In the genomic region with DNA sequence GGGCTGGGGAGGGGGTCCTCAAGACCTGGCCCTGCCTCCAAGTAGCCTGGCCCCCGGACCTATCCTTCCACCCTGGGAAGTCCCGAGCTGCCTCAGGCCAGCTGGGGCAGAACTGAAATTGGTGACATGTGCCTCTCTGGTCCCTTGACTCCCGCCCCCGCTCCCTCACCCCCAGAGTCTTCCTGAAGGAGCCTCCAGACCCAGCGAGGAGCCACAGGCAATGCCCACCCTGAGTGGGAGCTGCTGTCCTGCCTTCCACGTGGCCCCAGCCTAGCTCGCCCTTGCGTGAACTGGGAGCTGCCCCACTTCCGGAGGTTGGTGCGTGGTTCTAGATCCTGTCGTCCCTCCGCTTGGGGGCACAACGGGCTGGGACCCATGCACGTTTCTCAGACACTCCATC, we compare ENCODE assay signal across 28 cellular contexts. TPM values are rescaled to one million over a fixed set of nuclear protein-coding genes. Genes with fewer than 3 reads are reported as not detected.
DNase-seq lines count a peak whose midpoint lies in the region; ATAC-seq and TF ChIP-seq lines count a peak whose summit lies in the region.
"Had no signal": no experiment of that assay in that cellular context is flagged by ENCODE, and none has a peak within 500 bp of the region (broad histone marks: within the 10 kb centered on the region; RNA-seq: fewer than 3 reads in every experiment).

No MANE protein-coding gene starts in this region.

- peaks cover 0 to 2% of the 10 kb centered on the region in 2 donors for H3K27me3 Mint-ChIP-seq in CD4-positive, alpha-beta memory T cell

- H3K4me3 Mint-ChIP-seq in CD4-positive, alpha-beta memory T cell: no peak overlapping the region
- H3K4me3 Mint-ChIP-seq: activated T-cell treated with anti-CD3 and anti-CD28 coated beads, Interleukin-2, amount 50 U/mL, for 24 hours; naive B cell had no signal

- WGBS in spleen, 5 donors: 51 to 76% (median 66%) methylated on average over 10 to 14 of the region's 14 CpGs

- POLR2A ChIA-PET in CD4-positive, alpha-beta memory T cell (lab: Charles Lee; ENCODE audit: partially characterized antibody): no interaction called here

- H3K27ac Mint-ChIP-seq in CD4-positive, alpha-beta memory T cell: no peak overlapping the region
- H3K27ac Mint-ChIP-seq: activated T-cell treated with anti-CD3 and anti-CD28 coated beads, Interleukin-2, amount 50 U/mL, for 24 hours; naive B cell had no signal

- no peak for ATAC-seq in Right ventricle myocardium superior (ENCODE audit: poor library complexity)
- no peak for ATAC-seq in HG03342 (IDR thresholded peaks at IDR 0.05; ENCODE audit: unreplicated experiment)
- no peak for ATAC-seq in HG02885 (IDR thresholded peaks at IDR 0.05; ENCODE audit: poor library complexity, unreplicated experiment)
- ATAC-seq: gastrocnemius medialis, SK-N-SH treated with all-trans-retinoic acid at 6 μM for 48 hours had no signal

- TF ChIP-seq CTCF in NB4 (IDR thresholded peaks at IDR 0.05; ENCODE audit: low read depth, low read length): no peak
- no peak for TF ChIP-seq CTCF in spleen (IDR thresholded peaks at IDR 0.05 in 8 of 11, conservative IDR thresholded peaks at IDR 0.05 in 3 of 11)

- H3K9me3 Mint-ChIP-seq in CD4-positive, alpha-beta memory T cell: peaks cover 0 to 3% (median 0%) of the 10 kb centered on the region in 8 donors
- H3K9me3 Mint-ChIP-seq: activated T-cell treated with anti-CD3 and anti-CD28 coated beads, Interleukin-2, amount 50 U/mL, for 24 hours; naive B cell had no signal

- no peaks in the 10 kb centered on the region for H3K36me3 ChIP-seq in spleen
- H3K36me3 ChIP-seq in CD4-positive, alpha-beta memory T cell (ENCODE audit: insufficient read depth, low read length): no peaks in the 10 kb centered on the region
- H3K36me3 ChIP-seq: gastrocnemius medialis, transverse colon had no signal

- peaks cover 0 to 29% (median 14%) of the 10 kb centered on the region in 6 donors for H3K4me1 ChIP-seq in spleen
- no peaks in the 10 kb centered on the region for H3K4me1 ChIP-seq in CD4-positive, alpha-beta memory T cell (ENCODE audit: insufficient read depth, low read length)
- H3K4me1 ChIP-seq: gastrocnemius medialis, transverse colon had no signal

- H3K36me3 Mint-ChIP-seq in CD4-positive, alpha-beta memory T cell: no peaks in the 10 kb centered on the region
- H3K36me3 Mint-ChIP-seq: naive B cell had no signal

- H3K27ac ChIP-seq in layer of hippocampus (ENCODE audit: low read depth, low read length) (peak overlapping the region; percentile 21), spleen (peak overlapping the region in 3 of 8 donors; percentile 50 to 81 (median 60))
- H3K27ac ChIP-seq in CD4-positive, alpha-beta memory T cell (ENCODE audit: low read depth, low read length): no peak overlapping the region
- H3K27ac ChIP-seq: gastrocnemius medialis, transverse colon had no signal

- no peak for TF ChIP-seq POLR2A in NB4 (IDR thresholded peaks at IDR 0.05; ENCODE audit: extremely low read depth, insufficient read length)
- TF ChIP-seq POLR2A in spleen (IDR thresholded peaks at IDR 0.05): no peak

- CTCF ChIA-PET in CD4-positive, alpha-beta memory T cell (lab: Charles Lee; ENCODE audit: partially characterized antibody): no interaction called here

- H3K4me3 ChIP-seq in NB4 (ENCODE audit: low read depth, low read length) (peak overlapping the region; percentile 11), spleen (no peak overlapping the region)
- no peak overlapping the region for H3K4me3 ChIP-seq in CD4-positive, alpha-beta memory T cell (ENCODE audit: low read length in 2 of 2)
- H3K4me3 ChIP-seq: gastrocnemius medialis, transverse colon had no signal

- intact Hi-C loops in Right ventricle myocardium superior (cut with DNase I) (no loop called here), cardiac septum (cut with DNase I) (no loop called here), spleen (cut with DNase I; ENCODE audit: low total_unique reads) (no loop called here)
- intact Hi-C loops in CD4-positive, alpha-beta memory T cell (cut with micrococcal nuclease): no loop called here

- peaks cover 0 to 4% (median under 1%) of the 10 kb centered on the region in 4 donors for H3K4me1 Mint-ChIP-seq in CD4-positive, alpha-beta memory T cell

- DNase-seq in Right ventricle myocardium superior: peak; percentile 39
- no peak for DNase-seq in cardiac septum (ENCODE audit: low spot score)
- DNase-seq in NB4 (ENCODE audit: low read depth): peak; percentile 83
- peak; percentile 77 for DNase-seq in spleen
- DNase-seq in CD4-positive, alpha-beta memory T cell: no peak
- DNase-seq: activated CD4-positive, alpha-beta T cell treated with anti-CD3 and anti-CD28 coated beads for 48 hours; activated CD8-positive, alpha-beta memory T cell treated with anti-CD3 and anti-CD28 coated beads for 24 hours; activated gamma-delta T cell treated with Interleukin-2 at 50 U/mL for 16 hours; activated T-cell treated with anti-CD3 and anti-CD28 coated beads, Interleukin-2, amount 50 U/mL, for 24 hours; DMS153; gastrocnemius medialis; left cardiac atrium; mesendoderm; naive B cell; NCI-H1105 treated with DMSO at 0.1 percent for 48 hours; NCI-H2029; NCI-H2227 treated with DMSO at 0.1 percent for 48 hours; NCI-H526 treated with DMSO at 0.1 percent for 48 hours; RPMI8226; small intestine; stimulated activated CD4-positive, alpha-beta T cell treated with anti-CD3 and anti-CD28 coated beads, Interleukin-1b, Interleukin-23, amount 100 ng/mL, for 48 hours; transverse colon had no signal

- H3K9me3 ChIP-seq in spleen: no peaks in the 10 kb centered on the region
- H3K9me3 ChIP-seq in CD4-positive, alpha-beta memory T cell (ENCODE audit: control insufficient read depth in 1 of 2, low read length in 2 of 2): no peaks in the 10 kb centered on the region
- H3K9me3 ChIP-seq: gastrocnemius medialis, transverse colon had no signal

- H3K27me3 ChIP-seq in layer of hippocampus (ENCODE audit: control insufficient read depth, insufficient read depth, low read length) (no peaks in the 10 kb centered on the region), spleen (replicated peaks in 1 of 7) (peaks cover 0 to 23% (median 0%) of the 10 kb centered on the region in 7 donors)
- H3K27me3 ChIP-seq in CD4-positive, alpha-beta memory T cell (ENCODE audit: insufficient read depth, low read length): no peaks in the 10 kb centered on the region
- H3K27me3 ChIP-seq: gastrocnemius medialis, transverse colon had no signal

RNA-seq across cellular contexts. Expression of a gene that starts 34.6 kb away (rescaled TPM):
- total RNA-seq in Right ventricle myocardium superior (3.4 TPM), cardiac septum (2.3 TPM), spleen (10 to 100 TPM; 15.5 to 27.7 (median 18.3) TPM)
- polyA plus RNA-seq in spleen: 10 to 100 TPM in 1 of 3 donors, 1 to 10 TPM in 2; 7.4 to 19.8 (median 9.1) TPM
- total RNA-seq in CD4-positive, alpha-beta memory T cell: 1 to 10 TPM; 2.3 to 2.4 TPM
- polyA plus RNA-seq in CD4-positive, alpha-beta memory T cell: under 1 TPM; 0.20 to 0.94 TPM

RNA-seq across cellular contexts. Expression of a gene that starts 42.1 kb away (rescaled TPM):
- total RNA-seq in Right ventricle myocardium superior: 0.13 TPM
- not detected for total RNA-seq in cardiac septum
- under 1 TPM in 2 of 7 donors, not detected in 5; 0.32 to 0.37 TPM for total RNA-seq in spleen
- polyA plus RNA-seq in spleen: under 1 TPM in 2 of 3 donors, not detected in 1; 0.06 to 0.07 TPM
- total RNA-seq in CD4-positive, alpha-beta memory T cell: not detected
- not detected for polyA plus RNA-seq in CD4-positive, alpha-beta memory T cell
- total RNA-seq: gastrocnemius medialis; LHCN-M2; T-helper 2 cell treated with Interferon-gamma antibody and Interleukin-4, amounts not matched to agents 100 ng/mL and 5 ng/mL, for 36 hours had no signal

Comparison
In these comparisons a context has a peak if more than half of its experiments do, and no peak if none do; other contexts are left out.
1. DNase-seq: peak in Right ventricle myocardium superior (single experiment), NB4 (single experiment) and spleen (single experiment); none in cardiac septum (single experiment) and CD4-positive, alpha-beta memory T cell (0 of 5).